ENCODE assay signal across 8 cellular contexts in the genomic region with DNA sequence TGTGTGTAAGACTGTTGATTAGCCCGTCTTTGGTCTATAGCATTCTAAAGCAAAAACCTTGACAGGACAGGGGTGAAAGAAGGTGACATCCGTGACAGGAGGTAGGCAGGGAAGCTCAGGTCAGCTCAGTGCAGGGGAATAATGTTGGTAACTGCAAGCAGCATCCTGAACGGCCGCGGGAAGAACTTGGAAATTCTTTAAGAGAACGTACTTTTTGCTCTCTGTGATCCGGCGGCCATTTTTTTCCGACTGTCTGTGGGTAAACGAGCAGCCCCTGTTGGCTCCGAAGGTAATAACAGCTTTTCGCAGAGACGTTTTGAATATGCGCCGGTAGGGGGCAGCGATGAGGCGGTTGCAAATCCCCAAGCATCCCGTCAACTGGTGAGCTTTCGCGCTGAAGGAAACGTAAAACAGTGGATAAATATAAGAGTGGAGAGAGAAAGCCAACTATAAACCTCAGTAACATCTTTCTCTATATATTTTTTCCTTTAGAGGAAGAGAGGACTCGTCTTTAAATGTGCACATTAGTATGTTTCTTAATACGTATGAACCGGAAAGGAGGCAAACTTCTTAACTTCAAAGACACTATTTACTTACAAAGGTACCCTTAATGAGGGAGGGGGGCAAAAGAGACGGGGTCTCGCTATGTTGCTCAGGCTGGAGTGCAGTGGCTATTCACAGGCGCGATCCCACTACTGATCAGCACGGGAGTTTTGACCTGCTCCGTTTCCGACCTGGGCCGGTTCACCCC. TPM values are rescaled to one million over a fixed set of nuclear protein-coding genes. Genes with fewer than 3 reads are reported as not detected.
DNase-seq lines count a peak whose midpoint lies in the region; ATAC-seq and TF ChIP-seq lines count a peak whose summit lies in the region.

No MANE protein-coding gene starts in this region.

- peaks cover 11% of the 10 kb centered on the region for H3K4me1 Mint-ChIP-seq in Calu3 (ENCODE audit: low read depth, unreplicated experiment)
- H3K4me1 Mint-ChIP-seq in neural progenitor cell = peaks cover 14% of the 10 kb centered on the region

- H2AFZ ChIP-seq in neural progenitor cell (replicated peaks) = peak overlapping the region; percentile 98

- peak; percentile 75 for DNase-seq in Calu3
- DNase-seq in M059J (ENCODE audit: low read depth) = peak; percentile 83
- DNase-seq in activated effector memory CD4-positive, alpha-beta T cell treated with Interleukin-2 at 50 U/mL for 16 hours = peak; percentile 78
- peak; percentile 79 to 87 for DNase-seq in foreskin keratinocyte
- DNase-seq in neural progenitor cell (ENCODE audit: low spot score) = peak; percentile 93
- DNase-seq in stomach = peak; percentile 87

- H4K20me1 ChIP-seq in neural progenitor cell (ENCODE audit: low read depth) = no peaks in the 10 kb centered on the region

- 0 to 1% (median 0%) methylated on average over 26 to 31 of the region's 32 CpGs for WGBS in stomach, 5 donors

- no peak overlapping the region for H3K4me3 Mint-ChIP-seq in Calu3 (ENCODE audit: low read depth, unreplicated experiment)
- no peak overlapping the region for H3K4me3 Mint-ChIP-seq in neural progenitor cell

- H3K9ac ChIP-seq in neural progenitor cell = peak overlapping the region; percentile 65

- peaks cover 26% of the 10 kb centered on the region for H3F3A ChIP-seq in neural progenitor cell (ENCODE audit: low read depth)

- H3K4me2 ChIP-seq in neural progenitor cell = peak overlapping the region; percentile 81

- H3K36me3 Mint-ChIP-seq in Calu3 (ENCODE audit: insufficient read depth, unreplicated experiment) (no peaks in the 10 kb centered on the region), neural progenitor cell (peaks cover 2% of the 10 kb centered on the region)

- H3K27ac Mint-ChIP-seq in Calu3 (ENCODE audit: unreplicated experiment) = no peak overlapping the region
- peak overlapping the region; percentile 100 for H3K27ac Mint-ChIP-seq in neural progenitor cell

- H3K27ac ChIP-seq in foreskin keratinocyte (peak overlapping the region; percentile 75), neural progenitor cell (peak overlapping the region; percentile 91), stomach (peak overlapping the region; percentile 96 to 99 (median 98))

- CTCF ChIA-PET in Calu3 (lab: Charles Lee) = interaction anchor here (0.5 to 3.6 kb wide), 23 partner anchors 8 to 418 kb away, joined by 3 to 24 read pairs (median 6); partner anchors contain the start of genes NEMF and VCPKMT

- H3K36me3 ChIP-seq in neural progenitor cell = no peaks in the 10 kb centered on the region
- H3K36me3 ChIP-seq in stomach = no peaks in the 10 kb centered on the region

- H3K79me2 ChIP-seq in neural progenitor cell (ENCODE audit: low read depth) = no peaks in the 10 kb centered on the region

- H3K27me3 ChIP-seq in foreskin keratinocyte (no peaks in the 10 kb centered on the region), neural progenitor cell (no peaks in the 10 kb centered on the region), stomach (no peaks in the 10 kb centered on the region)

- H3K4me1 ChIP-seq in foreskin keratinocyte (peaks cover 4% of the 10 kb centered on the region), neural progenitor cell (peaks cover 6% of the 10 kb centered on the region), stomach (peaks cover 6 to 46% (median 29%) of the 10 kb centered on the region in 4 donors)

- BruUV-seq in Calu3 (replicated peaks; lab: Mats Ljungman, UMichigan) = no TSS peak

- peak; percentile 34; the same call in 1 of the 2 replicates for TF ChIP-seq POLR2A in Raji (IDR thresholded peaks at IDR 0.05; ENCODE audit: insufficient read depth, low read depth, low read length)
- no peak for TF ChIP-seq POLR2A in stomach (IDR thresholded peaks at IDR 0.05)

- intact Hi-C loops in Calu3 (cut with micrococcal nuclease; ENCODE audit: unreplicated experiment) (loop anchor here (5.0 to 10.0 kb wide), 2 partner anchors 145 to 673 kb away; partner anchors contain the start of gene MAP4K5), stomach (cut with DNase I; ENCODE audit: low total_unique reads) (no loop called here)

- H3K4me3 ChIP-seq in neural progenitor cell (peak overlapping the region; percentile 73), stomach (peak overlapping the region; percentile 48 to 66 (median 54))

- H3K9me3 ChIP-seq in neural progenitor cell (ENCODE audit: low read depth) (no peaks in the 10 kb centered on the region), stomach (no peaks in the 10 kb centered on the region)

- ATAC-seq in GM21737 (IDR thresholded peaks at IDR 0.05; ENCODE audit: unreplicated experiment) = peak; percentile 25
- ATAC-seq in foreskin keratinocyte = peak; percentile 61

- TF ChIP-seq EP300 in stomach (IDR thresholded peaks at IDR 0.05) = no peak

- H3K27me3 Mint-ChIP-seq in Calu3 (ENCODE audit: unreplicated experiment) = peaks cover 7% of the 10 kb centered on the region
- peaks cover 12% of the 10 kb centered on the region for H3K27me3 Mint-ChIP-seq in neural progenitor cell (ENCODE audit: insufficient read depth, low read depth)

- H3K9me3 Mint-ChIP-seq in Calu3 (ENCODE audit: low read depth, unreplicated experiment) (no peaks in the 10 kb centered on the region), neural progenitor cell (peaks cover 5% of the 10 kb centered on the region)

- TF ChIP-seq CTCF in Calu3 (IDR thresholded peaks at IDR 0.05; ENCODE audit: unreplicated experiment) = peak; percentile 100
- TF ChIP-seq CTCF in foreskin keratinocyte (conservative IDR thresholded peaks at IDR 0.05) = peak; percentile 100
- TF ChIP-seq CTCF in neural progenitor cell (IDR thresholded peaks at IDR 0.05) = peak; percentile 100
- peak in 6 of 7 experiments; percentile 74 to 100 (median 99) for TF ChIP-seq CTCF in stomach (IDR thresholded peaks at IDR 0.05)

RNA-seq across cellular contexts. Expression of gene NEMF, which starts 9.5 kb away (rescaled TPM):
- 76.3 and 77.7 TPM in 2 replicates for total RNA-seq in Calu3 (2022)
- total RNA-seq in M059J (2014; rRNA removed; shearing (Covaris generic)) = 27.3 and 30.6 TPM in 2 replicates
- total RNA-seq in foreskin keratinocyte = 38.3 and 46.7 TPM in 2 replicates
- 14.1 and 16.8 TPM in 2 replicates for polyA plus RNA-seq in foreskin keratinocyte
- total RNA-seq in neural progenitor cell (ENCODE audit: low replicate concordance) = 60.5 and 83.0 TPM in 2 replicates
- total RNA-seq in stomach = 100 to 1,000 TPM in 4 of 5 donors, 10 to 100 TPM in 1; 35.7 to 478 (median 107) TPM
- polyA plus RNA-seq in stomach = 10 to 100 TPM; 14.8 to 30.2 (median 22.9) TPM

RNA-seq across cellular contexts. Expression of gene ARF6, which starts 30.8 kb away (rescaled TPM):
- total RNA-seq in Calu3 (2022) (74.2 and 81.0 TPM in 2 replicates), foreskin keratinocyte (103 and 110 TPM in 2 replicates), neural progenitor cell (ENCODE audit: low replicate concordance) (41.6 and 48.7 TPM in 2 replicates), stomach (100 to 1,000 TPM in 1 of 5 donors, 10 to 100 TPM in 4; 19.8 to 104 (median 54.9) TPM)
- total RNA-seq in M059J (2014; rRNA removed; shearing (Covaris generic)) = 58.1 and 66.9 TPM in 2 replicates
- polyA plus RNA-seq in foreskin keratinocyte (60.3 and 66.0 TPM in 2 replicates), stomach (10 to 100 TPM; 31.7 to 61.3 (median 35.0) TPM)

Comparison
In these comparisons a context has a peak if more than half of its experiments do, and no peak if none do; other contexts are left out.
1. Peak in every context shown above with its lines: DNase-seq, ATAC-seq, H3K4me3 ChIP-seq and H3K27ac ChIP-seq.